ENCODE assay signal across 15 cellular contexts in genomic region chr2:145799595-145800108, GRCh38.
DNase-seq lines count a peak whose midpoint lies in the region; ATAC-seq, FAIRE-seq and TF ChIP-seq lines count a peak whose summit lies in the region.
"Had no signal": no experiment of that assay in that cellular context is flagged by ENCODE, and none has a peak within 500 bp of the region (broad histone marks: within the 10 kb centered on the region; RNA-seq: fewer than 3 reads in every experiment).

No MANE protein-coding gene starts in this region.

- no peak for TF ChIP-seq CTCF in bronchial epithelial cell (IDR thresholded peaks at IDR 0.05; ENCODE audit: insufficient read depth, low read length, severe bottlenecking)
- no peak for TF ChIP-seq CTCF in upper lobe of right lung (IDR thresholded peaks at IDR 0.05)

- H3K4me1 ChIP-seq in upper lobe of right lung: no peaks in the 10 kb centered on the region
- H3K4me1 ChIP-seq: SJSA1 had no signal

- H3K4me3 ChIP-seq in bronchial epithelial cell (ENCODE audit: low read depth, low read length) (no peak overlapping the region), upper lobe of right lung (no peak overlapping the region), MG63 (no peak overlapping the region)
- H3K4me3 ChIP-seq: SJSA1 had no signal

- H3K9me3 ChIP-seq in upper lobe of right lung (no peaks in the 10 kb centered on the region), MG63 (no peaks in the 10 kb centered on the region)
- H3K9me3 ChIP-seq: SJSA1 had no signal

- H3K36me3 ChIP-seq in bronchial epithelial cell (ENCODE audit: control insufficient read depth, insufficient read depth, low read length) (no peaks in the 10 kb centered on the region), upper lobe of right lung (no peaks in the 10 kb centered on the region), MG63 (no peaks in the 10 kb centered on the region)
- H3K36me3 ChIP-seq: SJSA1 had no signal

- H3K27me3 ChIP-seq in bronchial epithelial cell (ENCODE audit: control insufficient read depth, insufficient read depth, low read length) (no peaks in the 10 kb centered on the region), upper lobe of right lung (no peaks in the 10 kb centered on the region), MG63 (no peaks in the 10 kb centered on the region)
- H3K27me3 ChIP-seq: SJSA1 had no signal

- FAIRE-seq in bronchial epithelial cell (lab: Jason Lieb, UNC): no peak
- FAIRE-seq: GM12892, GM18507 had no signal

- DNase-seq in Ammon's horn (ENCODE audit: low spot score) (peak; percentile 35), NCI-H1694 treated with DMSO at 0.1 percent for 48 hours (lab: John Stamatoyannopoulos, UW) (peak; percentile 22), bronchial epithelial cell (ENCODE audit: low read depth) (peak; percentile 25), left lobe of liver (ENCODE audit: low spot score) (no peak), upper lobe of right lung (no peak), MG63 (no peak), cerebellar cortex (ENCODE audit: low spot score) (no peak)
- DNase-seq: CD4-positive, alpha-beta T cell; DMS79; NCI-H1092; NCI-H1436 treated with DMSO at 0.1 percent for 48 hours had no signal

- H3K27ac ChIP-seq in upper lobe of right lung: no peak overlapping the region
- H3K27ac ChIP-seq: SJSA1 had no signal

- intact Hi-C loops in upper lobe of right lung (cut with DNase I): no loop called here

- ATAC-seq in left lobe of liver (peak; percentile 7), upper lobe of right lung (no peak), HG03045 (IDR thresholded peaks at IDR 0.05; ENCODE audit: unreplicated experiment) (no peak)

Comparison
In these comparisons a context has a peak if more than half of its experiments do, and no peak if none do; other contexts are left out.
1. DNase-seq: peak in Ammon's horn (single experiment), NCI-H1694 treated with DMSO at 0.1 percent for 48 hours (single experiment) and bronchial epithelial cell (single experiment); none in left lobe of liver (single experiment), upper lobe of right lung (single experiment), MG63 (single experiment) and cerebellar cortex (single experiment).